ENCODE assay signal across 12 cellular contexts in genomic region chr1:187413770-187414169, GRCh38.
A peak's percentile ranks its signal among the peaks of the same experiment; 100 is the strongest.
DNase-seq lines count a peak whose midpoint lies in the region; ATAC-seq and TF ChIP-seq lines count a peak whose summit lies in the region.
"Had no signal": no experiment of that assay in that cellular context is flagged by ENCODE, and none has a peak within 500 bp of the region (broad histone marks: within the 10 kb centered on the region; RNA-seq: fewer than 3 reads in every experiment).

No MANE protein-coding gene starts in this region.

- H3K4me1 Mint-ChIP-seq in glutamatergic neuron (ENCODE audit: low read depth, unreplicated experiment): peaks cover 23% of the 10 kb centered on the region
- H3K4me1 Mint-ChIP-seq: CD4-positive, CD25-positive, alpha-beta regulatory T cell had no signal

- H3K36me3 Mint-ChIP-seq in glutamatergic neuron (ENCODE audit: unreplicated experiment): no peaks in the 10 kb centered on the region
- H3K36me3 Mint-ChIP-seq: CD4-positive, CD25-positive, alpha-beta regulatory T cell had no signal

- DNase-seq in COR-L47 (lab: John Stamatoyannopoulos, UW) (peak; percentile 21), NCI-H1417 (lab: John Stamatoyannopoulos, UW) (peak; percentile 36 to 66 (median 43)), RWPE2 (ENCODE audit: low spot score) (no peak), glutamatergic neuron (no peak), germinal center (ENCODE audit: low spot score) (no peak), T-helper 9 cell (no peak)
- DNase-seq in activated CD4-positive, alpha-beta T cell treated with anti-CD3 and anti-CD28 coated beads, Interleukin-2, amount 50 U/mL, for 4 hours: no peak
- DNase-seq: activated CD8-positive, alpha-beta memory T cell treated with anti-CD3 and anti-CD28 coated beads for 24 hours; caudate nucleus; CD4-positive, CD25-positive, alpha-beta regulatory T cell; GM23248 had no signal

- H3K4me3 Mint-ChIP-seq in glutamatergic neuron (ENCODE audit: unreplicated experiment): no peak overlapping the region
- H3K4me3 Mint-ChIP-seq: CD4-positive, CD25-positive, alpha-beta regulatory T cell had no signal

- H3K36me3 ChIP-seq in RWPE2 (ENCODE audit: low read depth): no peaks in the 10 kb centered on the region

- no peaks in the 10 kb centered on the region for H3K27me3 ChIP-seq in RWPE2 (ENCODE audit: insufficient read depth, poor library complexity, severe bottlenecking)

- H3K9me3 Mint-ChIP-seq in glutamatergic neuron (ENCODE audit: unreplicated experiment): peaks cover 2% of the 10 kb centered on the region

- no peak overlapping the region for H3K4me3 ChIP-seq in RWPE2 (ENCODE audit: severe bottlenecking)
- H3K4me3 ChIP-seq: GM23248 had no signal

- peak overlapping the region; percentile 87 for H3K27ac Mint-ChIP-seq in glutamatergic neuron (ENCODE audit: unreplicated experiment)
- H3K27ac Mint-ChIP-seq: CD4-positive, CD25-positive, alpha-beta regulatory T cell had no signal

- no peaks in the 10 kb centered on the region for H3K4me1 ChIP-seq in RWPE2 (ENCODE audit: insufficient read depth, poor library complexity, severe bottlenecking)

- ATAC-seq in RWPE2 (ENCODE audit: low read depth): peak; percentile 41; the same call in 1 of the 3 replicates
- ATAC-seq in HG03571 (IDR thresholded peaks at IDR 0.05; ENCODE audit: unreplicated experiment): no peak

- no peak overlapping the region for H3K27ac ChIP-seq in RWPE2 (ENCODE audit: poor library complexity, severe bottlenecking)
- H3K27ac ChIP-seq: GM23248 had no signal

- H3K27me3 Mint-ChIP-seq in glutamatergic neuron (ENCODE audit: unreplicated experiment): peaks cover 2% of the 10 kb centered on the region
- H3K27me3 Mint-ChIP-seq: CD4-positive, CD25-positive, alpha-beta regulatory T cell had no signal

- H3K9me3 ChIP-seq in RWPE2 (ENCODE audit: severe bottlenecking): no peaks in the 10 kb centered on the region

- TF ChIP-seq CTCF in RWPE2 (IDR thresholded peaks at IDR 0.05; ENCODE audit: poor library complexity, severe bottlenecking) (peak; percentile 50), glutamatergic neuron (IDR thresholded peaks at IDR 0.05; ENCODE audit: partially characterized antibody, unreplicated experiment) (no peak)

Comparison
In these comparisons a context has a peak if more than half of its experiments do, and no peak if none do; other contexts are left out.
1. DNase-seq: peak in COR-L47 (single experiment) and NCI-H1417 (3 of 3); none in RWPE2 (single experiment), glutamatergic neuron (single experiment), germinal center (single experiment), activated CD4-positive, alpha-beta T cell treated with anti-CD3 and anti-CD28 coated beads, Interleukin-2, amount 50 U/mL, for 4 hours (0 of 2) and T-helper 9 cell (single experiment).